Comparison of ENCODE assay signal across 8 cellular contexts in the genomic region with DNA sequence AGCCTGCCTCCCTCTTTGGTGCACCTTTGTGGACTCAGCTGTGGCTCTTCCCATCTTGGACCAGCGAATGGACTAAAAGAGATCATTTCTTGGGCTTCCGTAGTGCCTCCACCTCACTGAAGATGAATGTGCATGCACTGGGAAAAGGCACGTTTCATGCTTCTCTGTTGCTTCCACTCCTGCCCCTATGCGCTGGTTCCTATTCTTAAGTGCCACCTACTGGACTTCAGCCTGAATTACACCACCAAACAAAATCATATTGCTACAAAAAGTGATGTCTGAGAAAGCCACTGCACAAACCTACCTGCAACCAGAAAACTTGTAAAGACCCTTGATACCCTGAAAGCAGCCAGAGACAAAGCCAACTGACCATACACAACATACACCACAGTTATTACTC.
A peak's percentile ranks its signal among the peaks of the same experiment; 100 is the strongest.
DNase-seq lines count a peak whose midpoint lies in the region; FAIRE-seq and TF ChIP-seq lines count a peak whose summit lies in the region.

No MANE protein-coding gene starts in this region.

- no peak for FAIRE-seq in kidney (lab: Jason Lieb, UNC)

- intact Hi-C loops in kidney (cut with DNase I) = no loop called here

- no peak overlapping the region for H3K27ac Mint-ChIP-seq in activated naive CD8-positive, alpha-beta T cell treated with anti-CD3 and anti-CD28 coated beads for 36 hours

- no peak overlapping the region for H3K4me3 Mint-ChIP-seq in activated naive CD8-positive, alpha-beta T cell treated with anti-CD3 and anti-CD28 coated beads for 36 hours

- no peak for TF ChIP-seq EP300 in suprapubic skin (IDR thresholded peaks at IDR 0.05)

- no peak overlapping the region for H3K9ac ChIP-seq in kidney (ENCODE audit: low read length in 2 of 2)

- H3K27me3 ChIP-seq in suprapubic skin = no peaks in the 10 kb centered on the region

- TF ChIP-seq CTCF in kidney (IDR thresholded peaks at IDR 0.05; ENCODE audit: borderline replicate concordance, extremely low read depth, insufficient read depth) (peak; percentile 35), suprapubic skin (IDR thresholded peaks at IDR 0.05) (no peak)

- peak; percentile 14 to 35 for DNase-seq in NOMO-1 (lab: John Stamatoyannopoulos, UW; ENCODE audit: unreplicated experiment in 2 of 2)
- no peak for DNase-seq in NOMO-1 treated with dmso at 0.1 percent for 144 hours (lab: John Stamatoyannopoulos, UW; ENCODE audit: unreplicated experiment)
- peak; percentile 34 for DNase-seq in HS-27A (ENCODE audit: low read depth)
- peak; percentile 1 for DNase-seq in SHP77 treated with DMSO at 0.1 percent for 48 hours (lab: John Stamatoyannopoulos, UW)
- DNase-seq in kidney = no peak
- DNase-seq in NCI-H2227 (lab: John Stamatoyannopoulos, UW; ENCODE audit: unreplicated experiment) = no peak
- DNase-seq in suprapubic skin (ENCODE audit: low spot score in 2 of 2) = no peak
- no peak for DNase-seq in activated naive CD8-positive, alpha-beta T cell treated with anti-CD3 and anti-CD28 coated beads for 36 hours

- H3K4me1 ChIP-seq in kidney (ENCODE audit: control insufficient read depth in 1 of 2, insufficient read depth in 1 of 2, low read depth in 1 of 2, low read length in 2 of 2) = no peaks in the 10 kb centered on the region
- H3K4me1 ChIP-seq in suprapubic skin = no peaks in the 10 kb centered on the region

- H3K4me1 Mint-ChIP-seq in activated naive CD8-positive, alpha-beta T cell treated with anti-CD3 and anti-CD28 coated beads for 36 hours = no peaks in the 10 kb centered on the region

- peaks cover 0 to 3% of the 10 kb centered on the region in 2 donors for H3K9me3 ChIP-seq in kidney (ENCODE audit: control insufficient read depth in 1 of 2, low read length in 2 of 2)
- peaks cover 15% of the 10 kb centered on the region for H3K9me3 ChIP-seq in suprapubic skin

- H3K27me3 Mint-ChIP-seq in activated naive CD8-positive, alpha-beta T cell treated with anti-CD3 and anti-CD28 coated beads for 36 hours = peaks cover 4% of the 10 kb centered on the region

- H3K27ac ChIP-seq in kidney (ENCODE audit: low read depth in 2 of 2, low read length in 2 of 2) = no peak overlapping the region
- no peak overlapping the region for H3K27ac ChIP-seq in suprapubic skin

- no peak overlapping the region for H3K4me3 ChIP-seq in kidney (ENCODE audit: low read length in 2 of 2)
- no peak overlapping the region for H3K4me3 ChIP-seq in suprapubic skin

- H3K9me3 Mint-ChIP-seq in activated naive CD8-positive, alpha-beta T cell treated with anti-CD3 and anti-CD28 coated beads for 36 hours = peaks cover 10% of the 10 kb centered on the region

- H3K36me3 Mint-ChIP-seq in activated naive CD8-positive, alpha-beta T cell treated with anti-CD3 and anti-CD28 coated beads for 36 hours = no peaks in the 10 kb centered on the region

- H3K36me3 ChIP-seq in kidney (ENCODE audit: control insufficient read depth in 1 of 2, insufficient read depth in 2 of 2, low read length in 2 of 2) = no peaks in the 10 kb centered on the region
- H3K36me3 ChIP-seq in suprapubic skin = no peaks in the 10 kb centered on the region

- TF ChIP-seq POLR2A in suprapubic skin (IDR thresholded peaks at IDR 0.05) = no peak

- WGBS in suprapubic skin = 65% methylated on average over 4 of the region's 4 CpGs

Comparison
In these comparisons a context has a peak if more than half of its experiments do, and no peak if none do; other contexts are left out.
1. DNase-seq: peak in NOMO-1 (2 of 2), HS-27A (single experiment) and SHP77 treated with DMSO at 0.1 percent for 48 hours (single experiment); none in NOMO-1 treated with dmso at 0.1 percent for 144 hours (single experiment), kidney (single experiment), NCI-H2227 (single experiment), suprapubic skin (0 of 2) and activated naive CD8-positive, alpha-beta T cell treated with anti-CD3 and anti-CD28 coated beads for 36 hours (single experiment).